Comparison of ENCODE assay signal across 17 cellular contexts in the genomic region with DNA sequence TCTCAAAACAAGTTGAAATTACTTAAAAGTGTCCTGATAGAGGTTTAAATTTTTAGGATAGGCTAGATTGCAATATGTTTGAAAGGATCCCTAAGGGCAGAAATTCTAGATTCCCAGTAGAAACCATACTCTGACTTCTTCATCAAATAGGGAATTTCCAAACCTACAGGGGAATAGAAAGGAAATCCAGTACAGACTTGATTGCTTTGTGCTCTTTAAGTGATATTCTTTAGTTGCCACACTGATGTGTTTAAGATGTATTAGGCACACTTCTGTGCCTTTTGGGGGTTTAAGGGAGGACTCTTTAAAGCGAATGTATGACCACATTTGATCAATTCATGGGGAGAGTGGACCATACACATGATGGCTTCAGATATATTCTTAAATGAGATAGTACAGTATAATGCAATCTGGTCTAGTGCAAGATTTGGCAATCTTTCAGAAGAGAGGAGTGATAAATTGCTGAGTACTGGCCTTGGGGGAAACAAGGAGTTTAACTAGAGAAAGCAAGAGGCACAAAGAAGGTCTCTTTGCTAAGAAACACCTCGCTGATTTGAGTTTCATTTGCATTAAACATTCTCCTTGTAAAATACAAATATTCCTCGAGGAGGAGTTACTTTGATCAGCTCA.
"Had no signal": no experiment of that assay in that cellular context is flagged by ENCODE, and none has a peak within 500 bp of the region (broad histone marks: within the 10 kb centered on the region; RNA-seq: fewer than 3 reads in every experiment).

No MANE protein-coding gene starts in this region.

- ATAC-seq: activated CD8-positive, alpha-beta memory T cell treated with anti-CD3 and anti-CD28 coated beads, Interleukin-2, amount 10 ng/mL, durations not matched to agents 7 days and 5 days; gastroesophageal sphincter; natural killer cell treated with Interleukin-12 subunit alpha and Interleukin-12 subunit beta and Interleukin-15 and Interleukin-18, amount 100 ng/mL, for 72 hours; stimulated activated memory B cell treated with anti-CD40 and anti-IgM and Interleukin-4, amounts not matched to agents 10 μg/mL and 1 μg/mL and 100 μg/mL, for 72 hours had no signal

- H3K27ac ChIP-seq: gastroesophageal sphincter, left lung, thyroid gland, WERI-Rb-1 had no signal

- H3K4me3 ChIP-seq: gastroesophageal sphincter, left lung, thyroid gland had no signal

- H3K36me3 Mint-ChIP-seq: activated CD4-positive, alpha-beta memory T cell treated with anti-CD3 and anti-CD28 coated beads for 36 hours; activated CD8-positive, alpha-beta memory T cell treated with anti-CD3 and anti-CD28 coated beads, Interleukin-2, amount 10 ng/mL, durations not matched to agents 7 days and 5 days; activated naive CD4-positive, alpha-beta T cell treated with anti-CD3 and anti-CD28 coated beads, Interleukin-2, amount 10 ng/mL, durations not matched to agents 7 days and 5 days; natural killer cell treated with Interleukin-12 subunit alpha and Interleukin-12 subunit beta and Interleukin-15 and Interleukin-18, amount 100 ng/mL, for 72 hours; stimulated activated memory B cell treated with anti-CD40 and anti-IgM and Interleukin-4, amounts not matched to agents 10 μg/mL and 1 μg/mL and 100 μg/mL, for 72 hours had no signal

- H3K4me3 Mint-ChIP-seq: activated CD4-positive, alpha-beta memory T cell treated with anti-CD3 and anti-CD28 coated beads for 36 hours; activated CD8-positive, alpha-beta memory T cell treated with anti-CD3 and anti-CD28 coated beads, Interleukin-2, amount 10 ng/mL, durations not matched to agents 7 days and 5 days; activated naive CD4-positive, alpha-beta T cell treated with anti-CD3 and anti-CD28 coated beads, Interleukin-2, amount 10 ng/mL, durations not matched to agents 7 days and 5 days; natural killer cell treated with Interleukin-12 subunit alpha and Interleukin-12 subunit beta and Interleukin-15 and Interleukin-18, amount 100 ng/mL, for 72 hours; stimulated activated memory B cell treated with anti-CD40 and anti-IgM and Interleukin-4, amounts not matched to agents 10 μg/mL and 1 μg/mL and 100 μg/mL, for 72 hours had no signal

- DNase-seq: activated CD4-positive, alpha-beta memory T cell treated with anti-CD3 and anti-CD28 coated beads for 36 hours; activated CD8-positive, alpha-beta memory T cell treated with anti-CD3 and anti-CD28 coated beads, Interleukin-2, amount 10 ng/mL, durations not matched to agents 7 days and 5 days; activated naive CD4-positive, alpha-beta T cell treated with anti-CD3 and anti-CD28 coated beads, Interleukin-2, amount 10 ng/mL, durations not matched to agents 7 days and 5 days; activated T-cell treated with anti-CD3 and anti-CD28 coated beads, Interleukin-2, amount 50 U/mL, for 1 hour; central memory CD4-positive, alpha-beta T cell; cortex of kidney; effector CD8-positive, alpha-beta T cell; left lung; nucleus accumbens; posterior cingulate gyrus; stimulated activated CD4-positive, alpha-beta T cell treated with anti-CD3 and anti-CD28 coated beads, Interleukin-2, amount 100 ng/mL, for 48 hours; T-helper 1 cell; thyroid gland; WERI-Rb-1 had no signal

- H3K27ac Mint-ChIP-seq: activated CD4-positive, alpha-beta memory T cell treated with anti-CD3 and anti-CD28 coated beads for 36 hours; activated CD8-positive, alpha-beta memory T cell treated with anti-CD3 and anti-CD28 coated beads, Interleukin-2, amount 10 ng/mL, durations not matched to agents 7 days and 5 days; activated naive CD4-positive, alpha-beta T cell treated with anti-CD3 and anti-CD28 coated beads, Interleukin-2, amount 10 ng/mL, durations not matched to agents 7 days and 5 days; natural killer cell treated with Interleukin-12 subunit alpha and Interleukin-12 subunit beta and Interleukin-15 and Interleukin-18, amount 100 ng/mL, for 72 hours; stimulated activated memory B cell treated with anti-CD40 and anti-IgM and Interleukin-4, amounts not matched to agents 10 μg/mL and 1 μg/mL and 100 μg/mL, for 72 hours had no signal

- H3K9me3 ChIP-seq: gastroesophageal sphincter, left lung, thyroid gland had no signal

- H3K4me1 Mint-ChIP-seq: activated CD8-positive, alpha-beta memory T cell treated with anti-CD3 and anti-CD28 coated beads, Interleukin-2, amount 10 ng/mL, durations not matched to agents 7 days and 5 days; activated naive CD4-positive, alpha-beta T cell treated with anti-CD3 and anti-CD28 coated beads, Interleukin-2, amount 10 ng/mL, durations not matched to agents 7 days and 5 days; stimulated activated memory B cell treated with anti-CD40 and anti-IgM and Interleukin-4, amounts not matched to agents 10 μg/mL and 1 μg/mL and 100 μg/mL, for 72 hours had no signal

- H3K27me3 ChIP-seq: gastroesophageal sphincter, left lung, thyroid gland had no signal

- H3K36me3 ChIP-seq: gastroesophageal sphincter, left lung, thyroid gland, WERI-Rb-1 had no signal

- H3K9me3 Mint-ChIP-seq: activated CD4-positive, alpha-beta memory T cell treated with anti-CD3 and anti-CD28 coated beads for 36 hours; activated naive CD4-positive, alpha-beta T cell treated with anti-CD3 and anti-CD28 coated beads, Interleukin-2, amount 10 ng/mL, durations not matched to agents 7 days and 5 days; natural killer cell treated with Interleukin-12 subunit alpha and Interleukin-12 subunit beta and Interleukin-15 and Interleukin-18, amount 100 ng/mL, for 72 hours; stimulated activated memory B cell treated with anti-CD40 and anti-IgM and Interleukin-4, amounts not matched to agents 10 μg/mL and 1 μg/mL and 100 μg/mL, for 72 hours had no signal

- H3K4me1 ChIP-seq: gastroesophageal sphincter, left lung, thyroid gland had no signal
